1 cellular context compared by ENCODE assay signal in the genomic region with DNA sequence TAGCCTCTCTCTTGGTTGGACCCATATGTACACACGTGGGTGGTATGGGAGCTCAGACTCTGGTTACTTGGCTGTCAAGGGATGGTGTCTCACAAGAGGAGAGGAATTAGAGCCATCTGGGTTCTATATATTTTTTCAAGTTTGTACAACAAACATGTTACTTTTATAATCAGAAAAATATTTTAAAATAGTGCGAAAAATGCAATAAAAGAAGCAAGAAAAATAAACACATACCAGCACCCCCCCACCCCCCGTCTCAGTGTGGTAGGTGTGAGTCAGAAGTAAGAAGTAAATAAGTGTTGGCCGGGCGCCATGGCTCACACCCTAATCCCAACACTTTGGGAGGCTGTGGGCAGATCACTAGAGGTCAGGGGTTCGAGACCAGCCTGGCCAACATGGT.
TF ChIP-seq lines count a peak whose summit lies in the region.

No MANE protein-coding gene starts in this region.

TF ChIP-seq in SK-N-SH treated with all-trans-retinoic acid at 6 μM for 48 hours, 23 proteins besides CTCF, POLR2A, EP300 and RAD21 (continued from another document):
- TF ChIP-seq ESRRG (CRISPR knock-in tag; IDR thresholded peaks at IDR 0.05) = no peak
- TF ChIP-seq CSDC2 (CRISPR knock-in tag; IDR thresholded peaks at IDR 0.05) = no peak
TF ChIP-seq in SK-N-SH treated with all-trans-retinoic acid at 6 μM for 48 hours: peak in this region for 0.
